In the genomic region with DNA sequence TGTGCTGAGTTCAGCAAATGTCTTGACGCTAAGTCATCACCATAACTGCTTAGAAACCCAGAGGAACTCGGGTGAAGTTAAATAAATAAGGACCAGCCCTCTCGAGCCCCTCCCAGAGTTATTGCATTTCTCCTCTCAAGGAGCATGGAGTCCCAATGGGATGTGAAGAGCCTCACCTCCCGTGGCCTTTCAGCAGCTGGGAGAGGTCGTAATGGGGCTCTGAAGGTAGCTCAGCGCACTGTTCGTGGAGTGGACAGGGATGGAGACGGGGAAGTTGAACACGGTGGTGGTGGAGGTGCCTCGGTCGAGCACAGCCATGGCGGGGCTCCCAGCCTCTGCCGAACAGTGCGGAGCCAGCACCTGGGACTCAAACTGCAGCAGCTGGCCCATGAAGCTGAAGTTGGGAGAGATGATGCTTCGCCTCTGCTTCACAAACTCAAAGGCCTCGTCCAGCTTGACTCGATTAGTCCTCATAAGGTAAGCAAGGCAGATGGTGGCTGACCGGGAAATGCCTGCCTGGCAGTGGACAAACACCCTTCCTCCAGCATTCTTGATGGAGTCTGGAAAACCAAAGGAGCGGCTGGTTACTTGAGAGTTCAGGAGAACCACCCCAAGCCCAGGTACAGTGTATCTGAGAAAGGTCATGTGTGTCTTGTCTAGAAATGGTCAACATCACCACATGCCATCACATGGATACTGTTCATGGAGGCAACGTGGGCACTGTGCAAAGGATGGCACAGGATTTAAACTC, we compare ENCODE assay signal across 9 cellular contexts. TPM values are rescaled to one million over a fixed set of nuclear protein-coding genes. Genes with fewer than 3 reads are reported as not detected.
DNase-seq lines count a peak whose midpoint lies in the region; ATAC-seq, FAIRE-seq and TF ChIP-seq lines count a peak whose summit lies in the region.
"Had no signal": no experiment of that assay in that cellular context is flagged by ENCODE, and none has a peak within 500 bp of the region (broad histone marks: within the 10 kb centered on the region; RNA-seq: fewer than 3 reads in every experiment).

No MANE protein-coding gene starts in this region.

- intact Hi-C loops in pancreas (cut with DNase I): no loop called here

- H4K20me1 ChIP-seq in fibroblast of lung (ENCODE audit: control insufficient read depth, extremely low read depth, insufficient read depth, low read length): no peaks in the 10 kb centered on the region

- WGBS in pancreas, 2 donors: 67 to 77% methylated on average over 20 of the region's 20 CpGs

- ATAC-seq in pancreas: no peak

- H3K27me3 ChIP-seq in fibroblast of lung (ENCODE audit: control insufficient read depth, insufficient read depth, low read length) (no peaks in the 10 kb centered on the region), pancreas (no peaks in the 10 kb centered on the region)

- peaks cover 15% of the 10 kb centered on the region for H3K36me3 ChIP-seq in fibroblast of lung (ENCODE audit: control insufficient read depth, insufficient read depth, low read length)
- H3K36me3 ChIP-seq in pancreas: peaks cover 0 to 30% (median 11%) of the 10 kb centered on the region in 3 donors

- H3K9me3 ChIP-seq in fibroblast of lung (ENCODE audit: control insufficient read depth, insufficient read depth, low read depth, low read length) (no peaks in the 10 kb centered on the region), pancreas (no peaks in the 10 kb centered on the region)

- DNase-seq in Caki2 (ENCODE audit: low read depth) (peak; percentile 67), T-helper 9 cell (peak; percentile 34), fibroblast of lung (ENCODE audit: low read depth in 2 of 2) (peak; percentile 66 to 78), pancreas (peak in 3 of 6 donors; percentile 41 to 69 (median 43)), NOMO-1 treated with dmso at 0.1 percent for 144 hours (lab: John Stamatoyannopoulos, UW; ENCODE audit: unreplicated experiment) (no peak), anterior cingulate cortex (lab: John Stamatoyannopoulos, UW) (no peak), cerebellum (ENCODE audit: low spot score) (no peak)
- no peak for DNase-seq in stimulated activated CD4-positive, alpha-beta T cell treated with anti-CD3 and anti-CD28 coated beads, Interleukin-4, amount 100 ng/mL, for 24 hours

- TF ChIP-seq CTCF in fibroblast of lung (conservative IDR thresholded peaks at IDR 0.05 in 1 of 2, IDR thresholded peaks at IDR 0.05 in 1 of 2; ENCODE audit: low read depth in 1 of 2, low read length in 2 of 2): no peak
- no peak for TF ChIP-seq CTCF in pancreas (IDR thresholded peaks at IDR 0.05)

- peak overlapping the region; percentile 99 for H3K9ac ChIP-seq in fibroblast of lung (ENCODE audit: insufficient read depth, low read length)

- H3K27ac ChIP-seq in fibroblast of lung (ENCODE audit: insufficient read depth, low read length) (peak overlapping the region; percentile 91), pancreas (peak overlapping the region; percentile 98 to 100 (median 100))
- H3K27ac ChIP-seq: HL-60 had no signal

- FAIRE-seq in pancreas (lab: Jason Lieb, UNC): no peak

- H3K4me3 ChIP-seq in fibroblast of lung (replicated peaks in 1 of 4; ENCODE audit: control extremely low read depth in 1 of 4, insufficient read depth in 1 of 4, low read depth in 3 of 4, low read length in 4 of 4): peak overlapping the region; percentile 55 to 100 (median 74)
- peak overlapping the region; percentile 5 to 100 (median 77) for H3K4me3 ChIP-seq in pancreas

- H3K79me2 ChIP-seq in fibroblast of lung (ENCODE audit: control insufficient read depth, insufficient read depth, low read length): peaks cover 36% of the 10 kb centered on the region

- no peak overlapping the region for H2AFZ ChIP-seq in fibroblast of lung (ENCODE audit: low read length)

- peak overlapping the region; percentile 88 for H3K4me2 ChIP-seq in fibroblast of lung (ENCODE audit: extremely low read depth, insufficient read depth, low read length)

- in situ Hi-C loops in Caki2 (cut with HindIII; ENCODE audit: low pct_unique_long_range_greater_than_20kb, low sequenced_read_pairs): no loop called here

- H3K4me1 ChIP-seq in fibroblast of lung (ENCODE audit: control insufficient read depth, extremely low read depth, insufficient read depth, low read length) (peaks cover 15% of the 10 kb centered on the region), pancreas (peaks cover 0 to 47% (median 28%) of the 10 kb centered on the region in 3 donors)

RNA-seq across cellular contexts. Expression of a gene that starts 2.2 kb away (rescaled TPM):
- total RNA-seq in Caki2 (2014; rRNA removed; shearing (Covaris generic); ENCODE audit: low replicate concordance): 143 and 159 TPM in 2 replicates
- total RNA-seq in fibroblast of lung: 56.5 and 148 TPM in 2 replicates
- 121 and 291 TPM in 2 replicates for polyA plus RNA-seq in fibroblast of lung
- 89.4 and 192 TPM in 2 replicates for polyA plus RNA-seq in fibroblast of lung (2012)
- 200 and 307 TPM in 2 replicates for polyA minus RNA-seq in fibroblast of lung (ENCODE audit: low replicate concordance)
- 100 to 1,000 TPM in 1 of 6 donors, 10 to 100 TPM in 5; 18.6 to 198 (median 55.5) TPM for total RNA-seq in pancreas
- polyA plus RNA-seq in pancreas: 10 to 100 TPM; 46.3 to 75.1 TPM
- total RNA-seq in cerebellum: 36.9 TPM

Comparison
In these comparisons a context has a peak if more than half of its experiments do, and no peak if none do; other contexts are left out.
1. DNase-seq: peak in Caki2 (single experiment), T-helper 9 cell (single experiment) and fibroblast of lung (2 of 2); none in stimulated activated CD4-positive, alpha-beta T cell treated with anti-CD3 and anti-CD28 coated beads, Interleukin-4, amount 100 ng/mL, for 24 hours (single experiment), NOMO-1 treated with dmso at 0.1 percent for 144 hours (single experiment), anterior cingulate cortex (0 of 58) and cerebellum (single experiment).